In genomic region chr3:156368189-156368588, GRCh38 we compare ENCODE assay signal across 18 cellular contexts.
A peak's percentile ranks its signal among the peaks of the same experiment; 100 is the strongest.
DNase-seq lines count a peak whose midpoint lies in the region; ATAC-seq and TF ChIP-seq lines count a peak whose summit lies in the region.
"Had no signal": no experiment of that assay in that cellular context is flagged by ENCODE, and none has a peak within 500 bp of the region (broad histone marks: within the 10 kb centered on the region; RNA-seq: fewer than 3 reads in every experiment).

No MANE protein-coding gene starts in this region.

- intact Hi-C loops in A673 (cut with micrococcal nuclease; ENCODE audit: unreplicated experiment) = no loop called here

- H3K27ac ChIP-seq in foreskin keratinocyte (no peak overlapping the region), A673 (ENCODE audit: low read depth, low read length, poor library complexity, severe bottlenecking) (no peak overlapping the region)
- H3K27ac ChIP-seq: gastroesophageal sphincter, psoas muscle had no signal

- no peaks in the 10 kb centered on the region for H3K36me3 ChIP-seq in A673 (ENCODE audit: insufficient read depth, low read length, poor library complexity, severe bottlenecking)
- H3K36me3 ChIP-seq: gastroesophageal sphincter had no signal

- no peaks in the 10 kb centered on the region for H3K9me3 ChIP-seq in A673 (ENCODE audit: low read depth, low read length, poor library complexity, severe bottlenecking)
- H3K9me3 ChIP-seq: gastroesophageal sphincter, psoas muscle had no signal

- TF ChIP-seq CTCF in foreskin keratinocyte (conservative IDR thresholded peaks at IDR 0.05) (no peak), A673 (conservative IDR thresholded peaks at IDR 0.05; ENCODE audit: low read depth, low read length) (no peak), omental fat pad (IDR thresholded peaks at IDR 0.05) (no peak)

- H3K4me3 ChIP-seq in A673 (ENCODE audit: low read depth, low read length, poor library complexity, severe bottlenecking) = no peak overlapping the region
- H3K4me3 ChIP-seq: gastroesophageal sphincter, psoas muscle had no signal

- ATAC-seq in GM18909 (IDR thresholded peaks at IDR 0.05; ENCODE audit: poor library complexity, unreplicated experiment) (peak; percentile 66), GM21717 (IDR thresholded peaks at IDR 0.05; ENCODE audit: unreplicated experiment) (peak; percentile 90), HG03159 (IDR thresholded peaks at IDR 0.05; ENCODE audit: unreplicated experiment) (peak; percentile 91), foreskin keratinocyte (peak; percentile 8), omental fat pad (ENCODE audit: low FRiP score) (no peak)
- ATAC-seq: gastroesophageal sphincter; naive thymus-derived CD4-positive, alpha-beta T cell; psoas muscle had no signal

- DNase-seq in foreskin keratinocyte = no peak
- no peak for DNase-seq in A673 (ENCODE audit: low spot score)
- no peak for DNase-seq in NCI-H187 treated with DMSO at 0.1 percent for 48 hours (lab: John Stamatoyannopoulos, UW)
- DNase-seq in omental fat pad (ENCODE audit: low spot score) = no peak
- no peak for DNase-seq in hypothalamus (lab: John Stamatoyannopoulos, UW)
- DNase-seq: activated naive CD4-positive, alpha-beta T cell treated with anti-CD3 and anti-CD28 coated beads for 36 hours; CD4-positive, CD25-positive, alpha-beta regulatory T cell; Karpas-422; naive thymus-derived CD4-positive, alpha-beta T cell; NCI-H1417 treated with DMSO at 0.1 percent for 48 hours; NCI-H2227 treated with DMSO at 0.1 percent for 48 hours; psoas muscle; SHP77 treated with DMSO at 0.1 percent for 48 hours; stimulated activated naive CD4-positive, alpha-beta T cell treated with Interleukin-2 at 50 U/mL for 16 hours had no signal

- no peaks in the 10 kb centered on the region for H3K4me1 ChIP-seq in foreskin keratinocyte
- peaks cover 22% of the 10 kb centered on the region for H3K4me1 ChIP-seq in A673 (ENCODE audit: insufficient read depth, low read length, poor library complexity, severe bottlenecking)
- H3K4me1 ChIP-seq: psoas muscle had no signal

- POLR2A ChIA-PET in A673 (lab: Charles Lee; ENCODE audit: low non-redundant PET) = no interaction called here

- CTCF ChIA-PET in A673 (lab: Charles Lee) = no interaction called here

- H3K27me3 ChIP-seq in foreskin keratinocyte = no peaks in the 10 kb centered on the region
- H3K27me3 ChIP-seq in A673 (replicated peaks; ENCODE audit: insufficient read depth, low read depth, low read length, poor library complexity) = no peaks in the 10 kb centered on the region
- H3K27me3 ChIP-seq: gastroesophageal sphincter had no signal

- BruUV-seq in A673 (replicated peaks; lab: Mats Ljungman, UMichigan) = no TSS peak
